Comparison of ENCODE assay signal across 21 cellular contexts in the genomic region with DNA sequence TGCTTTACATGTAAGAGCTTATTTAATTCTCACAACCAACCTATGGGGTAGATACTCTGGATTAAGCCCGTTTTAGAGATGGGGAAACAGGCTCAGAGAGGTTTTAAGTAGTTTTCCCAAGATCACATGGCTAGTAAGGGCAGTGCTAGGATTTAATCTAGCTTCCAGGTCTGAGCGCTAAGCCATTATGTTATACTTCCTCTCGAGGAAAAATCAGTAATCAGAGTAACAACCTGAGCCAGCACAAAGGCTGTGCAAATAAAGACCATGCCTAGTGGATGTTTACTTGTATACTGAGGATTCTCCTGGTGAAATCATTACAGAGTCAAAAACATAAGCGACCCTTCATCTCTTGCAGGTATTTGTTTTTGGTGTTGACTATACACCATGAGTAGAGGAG. TPM values are rescaled to one million over a fixed set of nuclear protein-coding genes. Genes with fewer than 3 reads are reported as not detected.
DNase-seq lines count a peak whose midpoint lies in the region; ATAC-seq and TF ChIP-seq lines count a peak whose summit lies in the region.
"Had no signal": no experiment of that assay in that cellular context is flagged by ENCODE, and none has a peak within 500 bp of the region (broad histone marks: within the 10 kb centered on the region; RNA-seq: fewer than 3 reads in every experiment).

No MANE protein-coding gene starts in this region.

- no peak overlapping the region for H3K56ac ChIP-seq in H9 (ENCODE audit: insufficient read length, low read depth, low read length)

- H4K91ac ChIP-seq in H9 (ENCODE audit: insufficient read length, low read depth, low read length), result no peak overlapping the region

- H3K4me2 ChIP-seq in H9 (ENCODE audit: insufficient read depth, insufficient read length, low read length), result no peak overlapping the region
- H3K4me2 ChIP-seq: PC-9 had no signal

- H3T11ph ChIP-seq in H9 (ENCODE audit: low read length), result no peak overlapping the region

- H2BK15ac ChIP-seq in H9 (ENCODE audit: low read depth, low read length), result no peak overlapping the region

- H4K8ac ChIP-seq in H9 (replicated peaks; ENCODE audit: insufficient read length, low read depth, low read length), result no peak overlapping the region

- H3K18ac ChIP-seq in H9 (ENCODE audit: insufficient read length, low read depth, low read length), result no peak overlapping the region

- H3K36me3 Mint-ChIP-seq in H9 (ENCODE audit: insufficient read depth in 1 of 3, low read depth in 3 of 3), result peaks cover 19 to 44% (median 39%) of the 10 kb centered on the region in 3 experiments
- H3K36me3 Mint-ChIP-seq: stimulated activated memory B cell treated with anti-CD40 and anti-IgM and Interleukin-4, amounts not matched to agents 10 μg/mL and 1 μg/mL and 100 μg/mL, for 72 hours had no signal

- no peaks in the 10 kb centered on the region for H3K9me3 Mint-ChIP-seq in H9
- H3K9me3 Mint-ChIP-seq: activated CD8-positive, alpha-beta T cell treated with anti-CD3 and anti-CD28 coated beads for 36 hours; effector memory CD8-positive, alpha-beta T cell; stimulated activated memory B cell treated with anti-CD40 and anti-IgM and Interleukin-4, amounts not matched to agents 10 μg/mL and 1 μg/mL and 100 μg/mL, for 72 hours had no signal

- peak overlapping the region in 2 of 3 experiments; percentile 63 to 82; a peak in 3 of 7 replicates for H3K27ac Mint-ChIP-seq in H9
- H3K27ac Mint-ChIP-seq: activated CD8-positive, alpha-beta T cell treated with anti-CD3 and anti-CD28 coated beads for 36 hours; stimulated activated memory B cell treated with anti-CD40 and anti-IgM and Interleukin-4, amounts not matched to agents 10 μg/mL and 1 μg/mL and 100 μg/mL, for 72 hours had no signal

- TF ChIP-seq CTCF in H9 (conservative IDR thresholded peaks at IDR 0.05), result no peak
- no peak for TF ChIP-seq CTCF in WERI-Rb-1 (IDR thresholded peaks at IDR 0.05; ENCODE audit: low read depth, low read length)

- no peak overlapping the region for H3K4ac ChIP-seq in H9 (ENCODE audit: low read depth, low read length)

- peaks cover 8% of the 10 kb centered on the region; the same call in 1 of the 2 replicates for H3K79me2 ChIP-seq in H9 (ENCODE audit: insufficient read depth, low read length)

- no peaks in the 10 kb centered on the region for H3K79me1 ChIP-seq in H9 (ENCODE audit: insufficient read depth, low read depth, low read length, poor library complexity, severe bottlenecking)

- no CpG with 5 or more reads among the region's 4 CpGs for WGBS in H9 (ENCODE audit: extremely low coverage, insufficient read length, low lambda C conversion rate)

- no peak for DNase-seq in H9
- DNase-seq in WERI-Rb-1, result no peak
- no peak for DNase-seq in left lobe of liver (ENCODE audit: low spot score)
- no peak for DNase-seq in hypothalamus (lab: John Stamatoyannopoulos, UW)
- no peak for DNase-seq in NCI-H187 (lab: John Stamatoyannopoulos, UW)
- DNase-seq: activated CD8-positive, alpha-beta T cell treated with anti-CD3 and anti-CD28 coated beads for 36 hours; activated effector memory CD4-positive, alpha-beta T cell treated with anti-CD3 and anti-CD28 coated beads, Interleukin-2, amount 50 U/mL, for 16 hours; activated T-cell treated with anti-CD3 and anti-CD28 coated beads for 4 hours; effector memory CD8-positive, alpha-beta T cell; NCI-H187 treated with DMSO at 0.1 percent for 48 hours; NCI-H446; PC-9; SHP77 treated with DMSO at 0.1 percent for 48 hours; stimulated activated CD4-positive, alpha-beta T cell treated with anti-CD3 and anti-CD28 coated beads, Interleukin-4, amount 100 ng/mL, for 1 hour had no signal

- H3K27me3 ChIP-seq in H9 (ENCODE audit: insufficient read depth, low read length) (no peaks in the 10 kb centered on the region), WERI-Rb-1 (ENCODE audit: insufficient read depth, low read depth, severe bottlenecking) (no peaks in the 10 kb centered on the region), subcutaneous abdominal adipose tissue (ENCODE audit: control insufficient read depth in 5 of 5, insufficient read depth in 4 of 5, low read length in 5 of 5) (no peaks in the 10 kb centered on the region)

- H3K9ac ChIP-seq in H9 (ENCODE audit: extremely low read depth, insufficient read length, low read length) (no peak overlapping the region), subcutaneous abdominal adipose tissue (ENCODE audit: low read length in 5 of 5) (peak overlapping the region in 1 of 5 donors; percentile 3)

- no peak overlapping the region for H3K4me3 ChIP-seq in WERI-Rb-1 (ENCODE audit: low read depth, low read length)
- no peak overlapping the region for H3K4me3 ChIP-seq in subcutaneous abdominal adipose tissue (ENCODE audit: low read depth in 1 of 5, low read length in 5 of 5)
- H3K4me3 ChIP-seq: HAP-1, PC-9 had no signal

- no peaks in the 10 kb centered on the region for H3K23me2 ChIP-seq in H9 (ENCODE audit: insufficient read length, low read depth, low read length, poor library complexity, severe bottlenecking)

- H2BK20ac ChIP-seq in H9 (ENCODE audit: low read depth, low read length, poor library complexity, severe bottlenecking), result no peak overlapping the region

- H3K9me3 ChIP-seq in H9 (ENCODE audit: control insufficient read depth, low read depth, low read length) (no peaks in the 10 kb centered on the region), WERI-Rb-1 (ENCODE audit: severe bottlenecking) (no peaks in the 10 kb centered on the region), subcutaneous abdominal adipose tissue (ENCODE audit: control insufficient read depth in 5 of 5, low read length in 5 of 5) (no peaks in the 10 kb centered on the region)
- H3K9me3 ChIP-seq: HAP-1, neutrophil had no signal

- no peaks in the 10 kb centered on the region for H4K20me1 ChIP-seq in H9 (ENCODE audit: control insufficient read depth, insufficient read depth, insufficient read length)

- no peak overlapping the region for H3K27ac ChIP-seq in H9 (ENCODE audit: insufficient read length, low read depth, low read length)
- H3K27ac ChIP-seq in WERI-Rb-1, result peak overlapping the region; percentile 46
- peak overlapping the region; percentile 52 for H3K27ac ChIP-seq in subcutaneous abdominal adipose tissue (ENCODE audit: low read depth, low read length)
- H3K27ac ChIP-seq: HL-60, neutrophil, PC-9 had no signal

- no peak overlapping the region for H3K4me3 Mint-ChIP-seq in H9
- H3K4me3 Mint-ChIP-seq: activated CD8-positive, alpha-beta T cell treated with anti-CD3 and anti-CD28 coated beads for 36 hours; effector memory CD8-positive, alpha-beta T cell; stimulated activated memory B cell treated with anti-CD40 and anti-IgM and Interleukin-4, amounts not matched to agents 10 μg/mL and 1 μg/mL and 100 μg/mL, for 72 hours had no signal

- H3K23ac ChIP-seq in H9 (ENCODE audit: insufficient read length, low read depth, low read length), result no peak overlapping the region

- no peaks in the 10 kb centered on the region for H3K27me3 Mint-ChIP-seq in H9 (ENCODE audit: low read depth)

- H3K36me3 ChIP-seq in WERI-Rb-1, result peaks cover 37% of the 10 kb centered on the region
- H3K36me3 ChIP-seq in subcutaneous abdominal adipose tissue (ENCODE audit: control insufficient read depth in 5 of 5, insufficient read depth in 5 of 5, low read length in 5 of 5), result peaks cover 0 to 17% (median 10%) of the 10 kb centered on the region in 5 donors
- H3K36me3 ChIP-seq: neutrophil had no signal

- peaks cover 21 to 36% of the 10 kb centered on the region in 2 experiments for H3K4me1 Mint-ChIP-seq in H9

- H2AFZ ChIP-seq in H9 (ENCODE audit: low read length), result no peak overlapping the region
- H2AFZ ChIP-seq: PC-9 had no signal

- H2BK12ac ChIP-seq in H9 (ENCODE audit: insufficient read length, low read depth, low read length), result no peak overlapping the region

- H3K14ac ChIP-seq in H9 (ENCODE audit: insufficient read depth, low read length), result no peak overlapping the region

- H2BK5ac ChIP-seq in H9 (ENCODE audit: insufficient read length, low read length), result no peak overlapping the region

- H4K5ac ChIP-seq in H9 (ENCODE audit: insufficient read length, low read depth, low read length), result no peak overlapping the region

- no peak overlapping the region for H2BK120ac ChIP-seq in H9 (ENCODE audit: low read depth, low read length, poor library complexity, severe bottlenecking)

- H3K4me1 ChIP-seq in H9 (ENCODE audit: insufficient read depth, low read length), result no peaks in the 10 kb centered on the region
- peaks cover 7 to 84% (median 81%) of the 10 kb centered on the region in 5 donors for H3K4me1 ChIP-seq in subcutaneous abdominal adipose tissue (ENCODE audit: control insufficient read depth in 5 of 5, insufficient read depth in 5 of 5, low read length in 5 of 5)

- ATAC-seq in left lobe of liver, result peak; percentile 36
- no peak for ATAC-seq in HG03342 (IDR thresholded peaks at IDR 0.05; ENCODE audit: unreplicated experiment)
- ATAC-seq: activated CD4-positive, CD25-positive, alpha-beta regulatory T cell treated with anti-CD3 and anti-CD28 coated beads, Interleukin-2, amount 50 U/mL, for 24 hours; activated CD8-positive, alpha-beta T cell treated with anti-CD3 and anti-CD28 coated beads for 36 hours; effector memory CD8-positive, alpha-beta T cell; stimulated activated memory B cell treated with anti-CD40 and anti-IgM and Interleukin-4, amounts not matched to agents 10 μg/mL and 1 μg/mL and 100 μg/mL, for 72 hours had no signal

- H2AK5ac ChIP-seq in H9 (ENCODE audit: insufficient read length, low read length), result no peak overlapping the region

RNA-seq across cellular contexts. Expression of gene FSTL1, which starts 9.0 kb away (rescaled TPM):
- total RNA-seq in H9 (2021) (305 and 326 TPM in 2 replicates), left lobe of liver (46.9 TPM)
